ENCODE assay signal across 10 cellular contexts in the genomic region with DNA sequence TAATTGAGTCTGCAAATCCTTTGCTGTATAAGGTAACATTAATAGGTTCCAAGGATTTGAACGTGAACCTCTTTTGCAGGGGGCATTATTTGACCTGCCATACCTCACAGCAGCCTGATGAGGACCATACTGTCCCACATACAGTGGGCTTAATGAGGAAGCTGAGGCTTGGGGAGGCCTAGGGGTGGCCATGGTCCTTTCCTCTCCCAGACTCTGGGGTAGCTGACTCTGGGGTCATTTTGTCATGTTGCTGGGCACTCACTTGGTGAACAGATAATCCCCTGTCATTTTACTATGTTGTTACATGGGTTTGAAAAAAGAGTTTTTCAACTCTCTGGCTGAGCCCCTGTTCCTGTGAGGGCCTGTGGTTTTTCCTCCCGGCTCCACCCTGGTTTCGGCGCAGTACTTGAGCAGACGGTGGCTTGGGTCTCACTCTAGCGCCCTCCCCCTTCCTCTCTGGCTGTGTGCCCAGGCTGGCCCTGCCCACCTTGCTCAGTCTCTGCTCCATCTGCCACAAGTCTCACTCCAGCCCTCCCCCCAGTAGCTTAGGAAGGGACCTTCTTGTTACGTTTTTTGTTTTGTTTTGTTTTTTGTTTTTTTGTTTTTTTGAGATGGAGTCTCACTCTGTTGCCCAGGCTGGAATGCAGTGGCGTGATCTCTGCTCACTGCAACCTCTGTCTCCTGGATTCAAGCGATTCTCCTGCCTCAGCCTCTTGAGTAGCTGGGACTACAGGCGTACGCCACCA. TPM values are rescaled to one million over a fixed set of nuclear protein-coding genes. Genes with fewer than 3 reads are reported as not detected.
DNase-seq lines count a peak whose midpoint lies in the region; ATAC-seq lines count a peak whose summit lies in the region.
"Had no signal": no experiment of that assay in that cellular context is flagged by ENCODE, and none has a peak within 500 bp of the region (broad histone marks: within the 10 kb centered on the region; RNA-seq: fewer than 3 reads in every experiment).

No MANE protein-coding gene starts in this region.

- H3K27ac ChIP-seq in right cardiac atrium (ENCODE audit: low read length): peak overlapping the region; percentile 71
- H3K27ac ChIP-seq: tibial artery had no signal

- no peaks in the 10 kb centered on the region for H3K9me3 ChIP-seq in right cardiac atrium (ENCODE audit: control insufficient read depth, low read length)
- H3K9me3 ChIP-seq: ascending aorta, tibial artery had no signal

- DNase-seq in stimulated activated CD4-positive, alpha-beta T cell treated with anti-CD3 and anti-CD28 coated beads, Interleukin-12 subunit alpha, Interleukin-12 subunit beta, amount 100 ng/mL, for 4 hours: peak; percentile 47
- DNase-seq in stimulated activated CD4-positive, alpha-beta T cell treated with anti-CD3 and anti-CD28 coated beads, Interleukin-2, amount 100 ng/mL, for 48 hours: no peak
- DNase-seq in KBM-7: peak; percentile 97
- DNase-seq in OCI-M1 (lab: John Stamatoyannopoulos, UW): peak; percentile 93
- peak; percentile 50 for DNase-seq in activated T-helper 9 cell treated with anti-CD3 and anti-CD28 coated beads, Interleukin-2, amount 50 U/mL, for 16 hours (ENCODE audit: low read depth)
- DNase-seq in right cardiac atrium: peak; percentile 79 to 92 (median 92)
- DNase-seq in stimulated activated CD4-positive, alpha-beta T cell treated with anti-CD3 and anti-CD28 coated beads, Interleukin-4, amount 100 ng/mL, for 24 hours: peak; percentile 62
- DNase-seq in SK-N-DZ (ENCODE audit: low spot score): no peak

- peaks cover 16% of the 10 kb centered on the region for H3K4me1 ChIP-seq in right cardiac atrium (ENCODE audit: control insufficient read depth, insufficient read depth, low read length)
- H3K4me1 ChIP-seq: ascending aorta had no signal

- H3K27me3 ChIP-seq in right cardiac atrium (ENCODE audit: control insufficient read depth, insufficient read depth): no peaks in the 10 kb centered on the region
- H3K27me3 ChIP-seq: ascending aorta, tibial artery had no signal

- in situ Hi-C loops in KBM-7 (cut with MboI; ENCODE audit: low pct_unique_long_range_greater_than_20kb, low sequenced_read_pairs): no loop called here

- intact Hi-C loops in right cardiac atrium (cut with DNase I): no loop called here

- peak; percentile 85 to 88 for ATAC-seq in right cardiac atrium

- WGBS in right cardiac atrium: 47% methylated on average over 11 of the region's 11 CpGs

- H3K4me3 ChIP-seq in right cardiac atrium (ENCODE audit: low read length): no peak overlapping the region
- H3K4me3 ChIP-seq: ascending aorta, tibial artery had no signal

RNA-seq across cellular contexts. Expression of a gene that starts 21.0 kb away (rescaled TPM):
- total RNA-seq in right cardiac atrium: 10 to 100 TPM; 15.7 to 18.1 (median 15.8) TPM
- 5.1 TPM for polyA plus RNA-seq in right cardiac atrium
- polyA plus RNA-seq in SK-N-DZ (2014; cell fraction: cytosol; rRNA removed): 15.9 and 17.4 TPM in 2 replicates
- 18.6 and 39.3 TPM in 2 replicates for polyA plus RNA-seq in SK-N-DZ (2014; cell fraction: nucleus; rRNA removed)

Comparison
In these comparisons a context has a peak if more than half of its experiments do, and no peak if none do; other contexts are left out.
1. DNase-seq: peak in stimulated activated CD4-positive, alpha-beta T cell treated with anti-CD3 and anti-CD28 coated beads, Interleukin-12 subunit alpha, Interleukin-12 subunit beta, amount 100 ng/mL, for 4 hours (single experiment), KBM-7 (single experiment), OCI-M1 (single experiment), activated T-helper 9 cell treated with anti-CD3 and anti-CD28 coated beads, Interleukin-2, amount 50 U/mL, for 16 hours (single experiment), right cardiac atrium (3 of 3) and stimulated activated CD4-positive, alpha-beta T cell treated with anti-CD3 and anti-CD28 coated beads, Interleukin-4, amount 100 ng/mL, for 24 hours (single experiment); none in stimulated activated CD4-positive, alpha-beta T cell treated with anti-CD3 and anti-CD28 coated beads, Interleukin-2, amount 100 ng/mL, for 48 hours (0 of 2) and SK-N-DZ (single experiment).